27 cellular contexts compared by ENCODE assay signal in genomic region chr16:77157346-77157745, GRCh38. TPM values are rescaled to one million over a fixed set of nuclear protein-coding genes. Genes with fewer than 3 reads are reported as not detected.
"Had no signal": no experiment of that assay in that cellular context is flagged by ENCODE, and none has a peak within 500 bp of the region (broad histone marks: within the 10 kb centered on the region; RNA-seq: fewer than 3 reads in every experiment).

No MANE protein-coding gene starts in this region.

- H3K36me3 ChIP-seq: colonic mucosa, gastroesophageal sphincter, neutrophil, pancreas, sigmoid colon, spleen, thoracic aorta, tibial nerve, vagina had no signal

- DNase-seq: colonic mucosa; effector CD8-positive, alpha-beta T cell; endodermal cell; foreskin fibroblast; hypothalamus; immature natural killer cell; islet precursor cell; kidney glomerular epithelial cell; left colon; mucosa of descending colon; naive B cell; pancreas; retina; sigmoid colon; spleen; stimulated activated CD4-positive, alpha-beta T cell treated with anti-CD3 and anti-CD28 coated beads, Interleukin-4, amount 100 ng/mL, for 4 hours had no signal

- H3K27me3 ChIP-seq: colonic mucosa, pancreas, sigmoid colon, tibial nerve, vagina had no signal

- H3K27ac ChIP-seq: colonic mucosa, epithelial cell of prostate, gastroesophageal sphincter, neutrophil, pancreas, sigmoid colon, spleen, thoracic aorta, tibial nerve, vagina had no signal

- H3K4me3 ChIP-seq: colonic mucosa, gastroesophageal sphincter, lung, mucosa of descending colon, pancreas, sigmoid colon, spleen, thoracic aorta, tibial nerve, vagina had no signal

- ATAC-seq: esophagus mucosa; gastroesophageal sphincter; left colon; mucosa of descending colon; natural killer cell treated with Interleukin-12 subunit alpha and Interleukin-12 subunit beta and Interleukin-15 and Interleukin-18, amount 100 ng/mL, for 72 hours; pancreas; stimulated activated memory B cell treated with anti-CD40 and anti-IgM and Interleukin-4, amounts not matched to agents 10 μg/mL and 1 μg/mL and 100 μg/mL, for 72 hours had no signal

- H3K9me3 ChIP-seq: colonic mucosa, gastroesophageal sphincter, mucosa of descending colon, neutrophil, pancreas, sigmoid colon, thoracic aorta, tibial nerve, vagina had no signal

- H3K4me1 ChIP-seq: colonic mucosa, gastroesophageal sphincter, pancreas, sigmoid colon, spleen, tibial nerve, vagina had no signal

RNA-seq across cellular contexts. Expression of gene SYCE1L, which starts 41.9 kb away (rescaled TPM):
- total RNA-seq: liver had no signal
